Comparison of ENCODE assay signal across 1 cellular context in genomic region chr17:65116515-65116914, GRCh38. TPM values are rescaled to one million over a fixed set of nuclear protein-coding genes. Genes with fewer than 3 reads are reported as not detected.
"Had no signal": no experiment of that assay in that cellular context is flagged by ENCODE, and none has a peak within 500 bp of the region (broad histone marks: within the 10 kb centered on the region; RNA-seq: fewer than 3 reads in every experiment).

No MANE protein-coding gene starts in this region.

RNA-seq across cellular contexts. Expression of gene RGS9, which starts 20.7 kb away (rescaled TPM):
- polyA plus RNA-seq: naive thymus-derived CD4-positive, alpha-beta T cell had no signal
